16 cellular contexts compared by ENCODE assay signal in the genomic region with DNA sequence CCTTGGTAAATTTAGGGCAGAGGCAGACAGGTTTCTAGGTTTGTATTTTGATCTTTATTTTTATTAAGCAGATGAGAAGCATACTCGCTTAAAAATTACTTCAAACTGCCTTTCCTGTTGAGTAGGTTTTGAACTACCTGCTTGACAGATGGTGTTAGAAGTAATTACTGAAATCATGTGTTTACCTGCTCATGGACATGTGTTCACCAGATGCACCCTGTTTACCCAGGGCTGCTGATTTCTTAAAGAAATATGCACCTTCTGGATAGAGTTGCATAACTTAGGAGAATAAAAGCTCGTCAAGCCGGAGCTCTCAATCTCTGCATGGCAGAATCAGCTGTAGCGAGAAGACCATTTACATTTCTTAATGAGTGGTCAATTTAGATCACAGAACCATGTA.
DNase-seq lines count a peak whose midpoint lies in the region; ATAC-seq and TF ChIP-seq lines count a peak whose summit lies in the region.
"Had no signal": no experiment of that assay in that cellular context is flagged by ENCODE, and none has a peak within 500 bp of the region (broad histone marks: within the 10 kb centered on the region; RNA-seq: fewer than 3 reads in every experiment).

No MANE protein-coding gene starts in this region.

- peaks cover 4% of the 10 kb centered on the region for H3K9me3 Mint-ChIP-seq in progenitor cell of endocrine pancreas (ENCODE audit: low read depth)
- no peaks in the 10 kb centered on the region for H3K9me3 Mint-ChIP-seq in activated T-cell treated with anti-CD3 and anti-CD28 coated beads, Interleukin-2, amount 50 U/mL, for 24 hours
- H3K9me3 Mint-ChIP-seq in activated naive CD4-positive, alpha-beta T cell treated with anti-CD3 and anti-CD28 coated beads for 36 hours = no peaks in the 10 kb centered on the region
- H3K9me3 Mint-ChIP-seq: H9, mesothelial cell of epicardium had no signal

- peak overlapping the region; percentile 33 for H3K27ac Mint-ChIP-seq in progenitor cell of endocrine pancreas
- no peak overlapping the region for H3K27ac Mint-ChIP-seq in activated T-cell treated with anti-CD3 and anti-CD28 coated beads, Interleukin-2, amount 50 U/mL, for 24 hours
- no peak overlapping the region for H3K27ac Mint-ChIP-seq in activated naive CD4-positive, alpha-beta T cell treated with anti-CD3 and anti-CD28 coated beads for 36 hours
- H3K27ac Mint-ChIP-seq: H9, mesothelial cell of epicardium had no signal

- H3K27me3 Mint-ChIP-seq in progenitor cell of endocrine pancreas = no peaks in the 10 kb centered on the region
- H3K27me3 Mint-ChIP-seq in activated T-cell treated with anti-CD3 and anti-CD28 coated beads, Interleukin-2, amount 50 U/mL, for 24 hours = no peaks in the 10 kb centered on the region
- no peaks in the 10 kb centered on the region for H3K27me3 Mint-ChIP-seq in activated naive CD4-positive, alpha-beta T cell treated with anti-CD3 and anti-CD28 coated beads for 36 hours (ENCODE audit: low read depth)

- no peak overlapping the region for H3K4me3 Mint-ChIP-seq in progenitor cell of endocrine pancreas (ENCODE audit: low read depth)
- no peak overlapping the region for H3K4me3 Mint-ChIP-seq in activated T-cell treated with anti-CD3 and anti-CD28 coated beads, Interleukin-2, amount 50 U/mL, for 24 hours
- H3K4me3 Mint-ChIP-seq in activated naive CD4-positive, alpha-beta T cell treated with anti-CD3 and anti-CD28 coated beads for 36 hours = no peak overlapping the region
- H3K4me3 Mint-ChIP-seq: H9, mesothelial cell of epicardium had no signal

- intact Hi-C loops in activated naive CD4-positive, alpha-beta T cell treated with anti-CD3 and anti-CD28 coated beads for 36 hours (cut with micrococcal nuclease) = no loop called here

- TF ChIP-seq CTCF in progenitor cell of endocrine pancreas (IDR thresholded peaks at IDR 0.05; ENCODE audit: unreplicated experiment) = no peak

- DNase-seq in NCI-H1092 (lab: John Stamatoyannopoulos, UW) (peak; percentile 10), NCI-H2196 (lab: John Stamatoyannopoulos, UW; ENCODE audit: unreplicated experiment) (peak; percentile 47), amniotic epithelial cell (ENCODE audit: low read depth) (peak; percentile 31), progenitor cell of endocrine pancreas (ENCODE audit: low spot score, unreplicated experiment) (no peak), iPS-NIHi7 (ENCODE audit: extremely low spot score) (no peak)
- DNase-seq in activated T-cell treated with anti-CD3 and anti-CD28 coated beads, Interleukin-2, amount 50 U/mL, for 24 hours = no peak
- no peak for DNase-seq in activated naive CD4-positive, alpha-beta T cell treated with anti-CD3 and anti-CD28 coated beads for 36 hours
- DNase-seq: activated CD4-positive, alpha-beta T cell treated with anti-CD3 and anti-CD28 coated beads for 4 hours; activated T-cell treated with anti-CD3 and anti-CD28 coated beads, Interleukin-2, amount 50 U/mL, for 48 hours; adrenal gland; cortex of kidney; H9; MM.1S; nucleus accumbens had no signal

- CTCF ChIA-PET in activated naive CD4-positive, alpha-beta T cell treated with anti-CD3 and anti-CD28 coated beads for 36 hours (lab: Charles Lee) = no interaction called here

- peaks cover 43% of the 10 kb centered on the region for H3K4me1 Mint-ChIP-seq in progenitor cell of endocrine pancreas (ENCODE audit: low read depth)
- peaks cover 58% of the 10 kb centered on the region for H3K4me1 Mint-ChIP-seq in activated T-cell treated with anti-CD3 and anti-CD28 coated beads, Interleukin-2, amount 50 U/mL, for 24 hours (ENCODE audit: low read depth)
- peaks cover 42% of the 10 kb centered on the region for H3K4me1 Mint-ChIP-seq in activated naive CD4-positive, alpha-beta T cell treated with anti-CD3 and anti-CD28 coated beads for 36 hours (ENCODE audit: low read depth)

- no peaks in the 10 kb centered on the region for H3K36me3 Mint-ChIP-seq in progenitor cell of endocrine pancreas (ENCODE audit: insufficient read depth)
- H3K36me3 Mint-ChIP-seq in activated T-cell treated with anti-CD3 and anti-CD28 coated beads, Interleukin-2, amount 50 U/mL, for 24 hours (ENCODE audit: low read depth) = peaks cover 11% of the 10 kb centered on the region
- H3K36me3 Mint-ChIP-seq in activated naive CD4-positive, alpha-beta T cell treated with anti-CD3 and anti-CD28 coated beads for 36 hours (ENCODE audit: low read depth) = peaks cover 2% of the 10 kb centered on the region
- H3K36me3 Mint-ChIP-seq: mesothelial cell of epicardium had no signal

- no peak for ATAC-seq in GM19397 (IDR thresholded peaks at IDR 0.05; ENCODE audit: unreplicated experiment)

Comparison
In these comparisons a context has a peak if more than half of its experiments do, and no peak if none do; other contexts are left out.
1. DNase-seq: peak in NCI-H1092 (single experiment), NCI-H2196 (single experiment) and amniotic epithelial cell (single experiment); none in progenitor cell of endocrine pancreas (single experiment), iPS-NIHi7 (single experiment), activated T-cell treated with anti-CD3 and anti-CD28 coated beads, Interleukin-2, amount 50 U/mL, for 24 hours (single experiment) and activated naive CD4-positive, alpha-beta T cell treated with anti-CD3 and anti-CD28 coated beads for 36 hours (single experiment).